Comparison of ENCODE assay signal across 8 cellular contexts in genomic region chr16:19071811-19072777, GRCh38. TPM values are rescaled to one million over a fixed set of nuclear protein-coding genes. Genes with fewer than 3 reads are reported as not detected.
DNase-seq lines count a peak whose midpoint lies in the region; ATAC-seq, FAIRE-seq and TF ChIP-seq lines count a peak whose summit lies in the region.

No MANE protein-coding gene starts in this region.

- H3K4me3 Mint-ChIP-seq in T-helper 17 cell = no peak overlapping the region
- H3K4me3 Mint-ChIP-seq in brain = peak overlapping the region in 1 of 5 experiments; percentile 12

- H4K20me1 ChIP-seq in keratinocyte (ENCODE audit: control insufficient read depth, extremely low read depth, insufficient read depth, low read length) = no peaks in the 10 kb centered on the region

- peaks cover 2% of the 10 kb centered on the region for H3K79me2 ChIP-seq in keratinocyte (ENCODE audit: control insufficient read depth, insufficient read depth, low read length)

- H3K9me3 Mint-ChIP-seq in brain = peaks cover 0 to 5% (median 0%) of the 10 kb centered on the region in 5 experiments

- H3K9me3 ChIP-seq in T-helper 17 cell (ENCODE audit: control insufficient read depth, low read length, poor library complexity, severe bottlenecking) (no peaks in the 10 kb centered on the region), keratinocyte (ENCODE audit: control insufficient read depth, low read depth, low read length) (no peaks in the 10 kb centered on the region)

- FAIRE-seq in keratinocyte (lab: Jason Lieb, UNC) = no peak

- H3K27ac Mint-ChIP-seq in T-helper 17 cell = peak overlapping the region; percentile 72
- H3K27ac Mint-ChIP-seq in brain = no peak overlapping the region

- no peak overlapping the region for H3K4me3 ChIP-seq in keratinocyte (ENCODE audit: control insufficient read depth in 2 of 3, extremely low read depth in 1 of 3, insufficient read depth in 2 of 3, low read depth in 1 of 3, low read length in 3 of 3)

- H3K27me3 Mint-ChIP-seq in T-helper 17 cell = no peaks in the 10 kb centered on the region
- no peaks in the 10 kb centered on the region for H3K27me3 Mint-ChIP-seq in brain

- H3K36me3 Mint-ChIP-seq in T-helper 17 cell (ENCODE audit: low read depth) = no peaks in the 10 kb centered on the region
- H3K36me3 Mint-ChIP-seq in brain = peaks cover 53% of the 10 kb centered on the region

- H3K9ac ChIP-seq in keratinocyte (ENCODE audit: control insufficient read depth, extremely low read depth, insufficient read depth, low read length) = no peak overlapping the region

- H3K4me1 ChIP-seq in keratinocyte (ENCODE audit: control insufficient read depth, extremely low read depth, insufficient read depth, low read length) = peaks cover 6% of the 10 kb centered on the region

- H3K9me1 ChIP-seq in keratinocyte (ENCODE audit: control insufficient read depth, extremely low read depth, insufficient read depth, low read length) = no peaks in the 10 kb centered on the region

- ATAC-seq in T-helper 17 cell (no peak), GM21423 (IDR thresholded peaks at IDR 0.05; ENCODE audit: unreplicated experiment) (no peak)

- dilution Hi-C loops in keratinocyte (cut with MboI; ENCODE audit: extremely low pct_ligation_motif_present, low sequenced_read_pairs) = no loop called here

- peak; percentile 47 to 66 for TF ChIP-seq CTCF in brain (conservative IDR thresholded peaks at IDR 0.05)
- TF ChIP-seq CTCF in keratinocyte (optimal IDR thresholded peaks at IDR 0.05 in 1 of 3, IDR thresholded peaks at IDR 0.05 in 1 of 3, conservative IDR thresholded peaks at IDR 0.05 in 1 of 3; ENCODE audit: extremely low read depth in 1 of 3, insufficient read depth in 2 of 3, low read length in 3 of 3) = peak; percentile 80 to 91 (median 87)

- H3K36me3 ChIP-seq in keratinocyte (ENCODE audit: control insufficient read depth in 2 of 2, extremely low read depth in 1 of 2, insufficient read depth in 2 of 2, low read length in 2 of 2) = peaks cover 4 to 10% of the 10 kb centered on the region in 2 experiments

- no peak overlapping the region for H3K4me2 ChIP-seq in keratinocyte (ENCODE audit: control insufficient read depth, extremely low read depth, insufficient read depth, low read depth, low read length)

- H3K27ac ChIP-seq in keratinocyte (ENCODE audit: control insufficient read depth, insufficient read depth, low read length) = no peak overlapping the region

- H2AFZ ChIP-seq in keratinocyte (ENCODE audit: control insufficient read depth, low read length) = no peak overlapping the region

- DNase-seq in COR-L47 (lab: John Stamatoyannopoulos, UW) (peak; percentile 36), HuH-7.5 (ENCODE audit: low spot score) (peak; percentile 27), T-helper 17 cell (peak in 2 of 3 donors; percentile 16 to 44), keratinocyte (ENCODE audit: low read depth, low spot score) (no peak), NCI-H1048 (lab: John Stamatoyannopoulos, UW) (no peak)
- peak; percentile 51 to 61 for DNase-seq in stimulated activated CD4-positive, alpha-beta T cell treated with anti-CD3 and anti-CD28 coated beads, Interleukin-4, amount 100 ng/mL, for 48 hours (ENCODE audit: low read depth in 2 of 2)

- H3K4me1 Mint-ChIP-seq in T-helper 17 cell = peaks cover 6% of the 10 kb centered on the region
- H3K4me1 Mint-ChIP-seq in brain = peaks cover 28% of the 10 kb centered on the region

- H3K27me3 ChIP-seq in keratinocyte (ENCODE audit: control insufficient read depth, extremely low read depth, insufficient read depth, low read length) = no peaks in the 10 kb centered on the region

RNA-seq across cellular contexts. Expression of gene COQ7, which starts 4.7 kb away (rescaled TPM):
- 10 to 100 TPM; 13.7 to 14.7 TPM for total RNA-seq in T-helper 17 cell
- polyA plus RNA-seq in brain (ENCODE audit: insufficient read depth, low read depth, low replicate concordance) (24.8 TPM), keratinocyte (8.0 to 11.0 TPM (median 11.0 TPM) in 3 replicates)
- polyA plus RNA-seq in keratinocyte (2011; ENCODE audit: low read depth) = 12.0 TPM
- 6.4 and 10.2 TPM in 2 replicates for polyA plus RNA-seq in keratinocyte (2011; cell fraction: cytosol; rRNA removed)
- polyA plus RNA-seq in keratinocyte (2011; cell fraction: nucleus; rRNA removed) = 8.8 and 10.4 TPM in 2 replicates
- 6.5 and 10.4 TPM in 2 replicates for polyA plus RNA-seq in keratinocyte (2012; ENCODE audit: low replicate concordance)
- polyA minus RNA-seq in keratinocyte = 3.6 to 11.5 TPM (median 10.5 TPM) in 3 replicates
- polyA minus RNA-seq in keratinocyte (2011; cell fraction: cytosol; rRNA and poly(A)+ RNA removed) = 6.9 TPM
- 2.1 and 4.6 TPM in 2 replicates for polyA minus RNA-seq in keratinocyte (2011; cell fraction: nucleus; rRNA and poly(A)+ RNA removed)

RNA-seq across cellular contexts. Expression of gene ITPRIPL2, which starts 41.7 kb away (rescaled TPM):
- 1 to 10 TPM in 1 of 2 donors, under 1 TPM in 1; 0.85 to 2.0 TPM for total RNA-seq in T-helper 17 cell
- 2.2 TPM for polyA plus RNA-seq in brain (ENCODE audit: insufficient read depth, low read depth, low replicate concordance)
- 4.9 to 6.6 TPM (median 5.9 TPM) in 3 replicates for polyA plus RNA-seq in keratinocyte
- polyA plus RNA-seq in keratinocyte (2011; ENCODE audit: low read depth) = 0.82 TPM
- 4.1 and 6.0 TPM in 2 replicates for polyA plus RNA-seq in keratinocyte (2011; cell fraction: cytosol; rRNA removed)
- polyA plus RNA-seq in keratinocyte (2011; cell fraction: nucleus; rRNA removed) = 12.5 and 14.1 TPM in 2 replicates
- 1.7 and 7.6 TPM in 2 replicates for polyA plus RNA-seq in keratinocyte (2012; ENCODE audit: low replicate concordance)
- 5.4 to 7.6 TPM (median 5.7 TPM) in 3 replicates for polyA minus RNA-seq in keratinocyte
- polyA minus RNA-seq in keratinocyte (2011; cell fraction: cytosol; rRNA and poly(A)+ RNA removed) = 16.3 TPM
- 18.9 and 23.2 TPM in 2 replicates for polyA minus RNA-seq in keratinocyte (2011; cell fraction: nucleus; rRNA and poly(A)+ RNA removed)

Comparison
In these comparisons a context has a peak if more than half of its experiments do, and no peak if none do; other contexts are left out.
1. DNase-seq: peak in COR-L47 (single experiment), HuH-7.5 (single experiment), T-helper 17 cell (2 of 3) and stimulated activated CD4-positive, alpha-beta T cell treated with anti-CD3 and anti-CD28 coated beads, Interleukin-4, amount 100 ng/mL, for 48 hours (2 of 2); none in keratinocyte (single experiment) and NCI-H1048 (single experiment).